21 cellular contexts compared by ENCODE assay signal in the genomic region with DNA sequence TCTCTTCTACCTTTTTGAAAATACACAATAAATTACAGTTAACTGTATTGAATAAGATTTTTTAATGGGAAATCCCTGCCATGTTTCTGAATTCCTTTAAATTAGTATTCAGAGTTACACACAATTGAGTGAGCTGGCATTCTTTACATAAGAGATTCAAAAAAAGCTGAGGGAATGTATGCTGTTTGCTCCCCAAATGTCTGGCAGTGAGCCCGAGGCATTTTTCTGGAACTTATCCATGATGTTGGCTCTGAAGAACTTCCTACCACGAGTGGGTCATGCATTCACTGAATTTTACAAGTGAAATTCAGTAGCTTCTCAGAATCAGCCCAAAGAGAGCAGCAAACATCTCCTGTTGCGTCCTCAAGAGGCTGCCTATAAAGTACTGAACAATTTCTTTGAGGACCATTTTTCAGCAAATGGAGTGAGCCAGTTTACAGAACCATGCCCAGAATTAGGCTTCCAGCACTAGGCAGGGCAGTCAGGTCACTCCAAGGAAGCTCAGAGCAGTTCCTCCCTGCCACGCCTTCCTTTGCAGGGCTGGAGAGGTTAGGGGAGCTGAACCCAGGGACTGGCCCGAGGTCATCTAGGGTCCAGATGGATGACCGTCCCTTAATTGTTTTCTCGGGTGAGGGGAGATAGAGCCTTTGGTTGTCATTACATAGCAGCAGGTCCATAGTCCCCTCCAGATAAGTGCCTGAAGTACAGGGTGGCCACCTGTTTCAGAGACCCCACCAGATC. TPM values are rescaled to one million over a fixed set of nuclear protein-coding genes. Genes with fewer than 3 reads are reported as not detected.
DNase-seq lines count a peak whose midpoint lies in the region; ATAC-seq and TF ChIP-seq lines count a peak whose summit lies in the region.
"Had no signal": no experiment of that assay in that cellular context is flagged by ENCODE, and none has a peak within 500 bp of the region (broad histone marks: within the 10 kb centered on the region; RNA-seq: fewer than 3 reads in every experiment).

No MANE protein-coding gene starts in this region.

- no peaks in the 10 kb centered on the region for H3K4me1 ChIP-seq in right cardiac atrium (ENCODE audit: control insufficient read depth, insufficient read depth, low read length)

- no peaks in the 10 kb centered on the region; the same call in 1 of the 2 replicates for H3K4me1 Mint-ChIP-seq in HFFc6 (ENCODE audit: low read depth)

- ATAC-seq in Right ventricle myocardium inferior (peak; percentile 20), right cardiac atrium (no peak), sciatic nerve (no peak)
- ATAC-seq: HCT116 had no signal

- no peaks in the 10 kb centered on the region for H3K27me3 ChIP-seq in right cardiac atrium (ENCODE audit: control insufficient read depth, insufficient read depth)

- intact Hi-C loops in Right ventricle myocardium inferior (cut with DNase I) (no loop called here), right cardiac atrium (cut with DNase I) (loop anchor here in 1 of 4 donors (5.0 kb wide), 1 partner anchor 469 kb away; no protein-coding TSS in a partner anchor), sciatic nerve (cut with DNase I) (no loop called here)

- DNase-seq in Right ventricle myocardium inferior (ENCODE audit: missing footprints): no peak
- no peak for DNase-seq in right cardiac atrium
- peak; percentile 11 for DNase-seq in HFFc6
- DNase-seq in inferior parietal cortex (ENCODE audit: extremely low spot score): peak; percentile 58
- no peak for DNase-seq in hepatic stellate cell (ENCODE audit: low spot score)
- no peak for DNase-seq in NCI-H774 (lab: John Stamatoyannopoulos, UW)
- DNase-seq in sciatic nerve (ENCODE audit: low spot score): no peak
- DNase-seq: CD4-positive, alpha-beta T cell; DND-41; GOT3; NCI-H1105; NCI-H146; NCI-H2029; NCI-H226; NCI-H510A treated with DMSO at 0.1 percent for 48 hours; NCI-H82; Right ventricle myocardium superior; SW 1271 had no signal

- no peaks in the 10 kb centered on the region for H3K36me3 Mint-ChIP-seq in HFFc6 (ENCODE audit: low read depth)

- H3K27me3 Mint-ChIP-seq in HFFc6 (ENCODE audit: insufficient read depth): no peaks in the 10 kb centered on the region; the same call in none of the 2 replicates

- no peak overlapping the region for H3K4me3 ChIP-seq in right cardiac atrium (ENCODE audit: low read length)

- H3K27ac ChIP-seq in right cardiac atrium (ENCODE audit: low read length): no peak overlapping the region

- H3K9me3 Mint-ChIP-seq in HFFc6: 0 out of 2 replicates have a peak, but pooled peaks cover 4% of the 10 kb centered on the region
- H3K9me3 Mint-ChIP-seq: CD4-positive, alpha-beta T cell; IgD-negative memory B cell had no signal

- no peaks in the 10 kb centered on the region for H3K9me3 ChIP-seq in right cardiac atrium (ENCODE audit: control insufficient read depth, low read length)

- no peak for TF ChIP-seq CTCF in HFFc6 (IDR thresholded peaks at IDR 0.05)

- no peak overlapping the region for H3K4me3 Mint-ChIP-seq in HFFc6
- H3K4me3 Mint-ChIP-seq: CD4-positive, alpha-beta T cell; IgD-negative memory B cell had no signal

- WGBS in right cardiac atrium: 49% methylated on average over 7 of the region's 7 CpGs

- no peak overlapping the region for H3K27ac Mint-ChIP-seq in HFFc6
- H3K27ac Mint-ChIP-seq: CD4-positive, alpha-beta T cell; IgD-negative memory B cell had no signal

RNA-seq across cellular contexts. Expression of gene GABRA5, which starts 21.2 kb away (rescaled TPM):
- not detected for total RNA-seq in Right ventricle myocardium inferior
- 1 to 10 TPM in 3 of 4 donors, under 1 TPM in 1; 0.74 to 2.3 (median 1.6) TPM for total RNA-seq in right cardiac atrium
- polyA plus RNA-seq in right cardiac atrium: 0.27 TPM
- total RNA-seq in HFFc6 (2021; fragmentation: NEBNext Ultra II Directional; extraction: Animal tissue kit (Norgen Biotek cat#: 25700)): 1 to 10 TPM; 2.0 to 4.9 (median 3.2) TPM
- not detected for total RNA-seq in sciatic nerve
- total RNA-seq: A172; CD4-positive, alpha-beta T cell; Right ventricle myocardium superior had no signal
- polyA plus RNA-seq: IgD-negative memory B cell had no signal

Comparison
In these comparisons a context has a peak if more than half of its experiments do, and no peak if none do; other contexts are left out.
1. DNase-seq: peak in HFFc6 (single experiment) and inferior parietal cortex (single experiment); none in Right ventricle myocardium inferior (single experiment), right cardiac atrium (0 of 3), hepatic stellate cell (single experiment), NCI-H774 (single experiment) and sciatic nerve (single experiment).